Comparison of ENCODE assay signal across 20 cellular contexts in genomic region chr11:63849691-63850090, GRCh38. TPM values are rescaled to one million over a fixed set of nuclear protein-coding genes. Genes with fewer than 3 reads are reported as not detected.
DNase-seq lines count a peak whose midpoint lies in the region; ATAC-seq and TF ChIP-seq lines count a peak whose summit lies in the region.
"Had no signal": no experiment of that assay in that cellular context is flagged by ENCODE, and none has a peak within 500 bp of the region (broad histone marks: within the 10 kb centered on the region; RNA-seq: fewer than 3 reads in every experiment).

No MANE protein-coding gene starts in this region.

- no peak for TF ChIP-seq CTCF in natural killer cell (IDR thresholded peaks at IDR 0.05)
- no peak for TF ChIP-seq CTCF in type B pancreatic cell (conservative IDR thresholded peaks at IDR 0.05)

- no peaks in the 10 kb centered on the region for H3K9me3 Mint-ChIP-seq in natural killer cell
- H3K9me3 Mint-ChIP-seq in natural killer cell treated with Interleukin-12 subunit alpha and Interleukin-12 subunit beta and Interleukin-15 and Interleukin-18, amount 100 ng/mL, for 72 hours = no peaks in the 10 kb centered on the region
- H3K9me3 Mint-ChIP-seq in activated T-helper 17 cell treated with anti-CD3 and anti-CD28 coated beads, Interleukin-2, amount 50 U/mL, for 72 hours = no peaks in the 10 kb centered on the region
- no peaks in the 10 kb centered on the region for H3K9me3 Mint-ChIP-seq in memory B cell
- no peaks in the 10 kb centered on the region for H3K9me3 Mint-ChIP-seq in type B pancreatic cell
- H3K9me3 Mint-ChIP-seq: activated naive CD4-positive, alpha-beta T cell treated with anti-CD3 and anti-CD28 coated beads, Interleukin-2, amount 50 U/mL, for 72 hours; HFFc6 had no signal

- H3K27me3 Mint-ChIP-seq in natural killer cell (ENCODE audit: low read depth in 2 of 2) = no peaks in the 10 kb centered on the region
- H3K27me3 Mint-ChIP-seq in natural killer cell treated with Interleukin-12 subunit alpha and Interleukin-12 subunit beta and Interleukin-15 and Interleukin-18, amount 100 ng/mL, for 72 hours = no peaks in the 10 kb centered on the region
- no peaks in the 10 kb centered on the region for H3K27me3 Mint-ChIP-seq in activated T-helper 17 cell treated with anti-CD3 and anti-CD28 coated beads, Interleukin-2, amount 50 U/mL, for 72 hours
- no peaks in the 10 kb centered on the region for H3K27me3 Mint-ChIP-seq in memory B cell
- H3K27me3 Mint-ChIP-seq in type B pancreatic cell = no peaks in the 10 kb centered on the region

- H3K4me1 Mint-ChIP-seq in natural killer cell (peaks cover 62 to 70% of the 10 kb centered on the region in 2 donors), memory B cell (peaks cover 36% of the 10 kb centered on the region), type B pancreatic cell (ENCODE audit: unreplicated experiment) (peaks cover 30% of the 10 kb centered on the region)
- peaks cover 38 to 50% of the 10 kb centered on the region in 2 donors for H3K4me1 Mint-ChIP-seq in natural killer cell treated with Interleukin-12 subunit alpha and Interleukin-12 subunit beta and Interleukin-15 and Interleukin-18, amount 100 ng/mL, for 72 hours (ENCODE audit: low read depth in 2 of 2)
- H3K4me1 Mint-ChIP-seq in activated T-helper 17 cell treated with anti-CD3 and anti-CD28 coated beads, Interleukin-2, amount 50 U/mL, for 72 hours = peaks cover 17% of the 10 kb centered on the region

- ATAC-seq in natural killer cell (no peak), memory B cell (ENCODE audit: low read depth) (no peak), HG03135 (IDR thresholded peaks at IDR 0.05; ENCODE audit: unreplicated experiment) (no peak)
- no peak for ATAC-seq in natural killer cell treated with Interleukin-12 subunit alpha and Interleukin-12 subunit beta and Interleukin-15 and Interleukin-18, amount 100 ng/mL, for 72 hours
- no peak for ATAC-seq in activated T-helper 17 cell treated with anti-CD3 and anti-CD28 coated beads, Interleukin-2, amount 50 U/mL, for 72 hours (replicated peaks)
- ATAC-seq: activated naive CD4-positive, alpha-beta T cell treated with anti-CD3 and anti-CD28 coated beads, Interleukin-2, amount 50 U/mL, for 72 hours had no signal

- H3K4me3 Mint-ChIP-seq in natural killer cell = no peak overlapping the region
- no peak overlapping the region for H3K4me3 Mint-ChIP-seq in natural killer cell treated with Interleukin-12 subunit alpha and Interleukin-12 subunit beta and Interleukin-15 and Interleukin-18, amount 100 ng/mL, for 72 hours
- H3K4me3 Mint-ChIP-seq in activated T-helper 17 cell treated with anti-CD3 and anti-CD28 coated beads, Interleukin-2, amount 50 U/mL, for 72 hours = no peak overlapping the region
- no peak overlapping the region for H3K4me3 Mint-ChIP-seq in memory B cell
- H3K4me3 Mint-ChIP-seq in type B pancreatic cell = no peak overlapping the region
- H3K4me3 Mint-ChIP-seq: HFFc6 had no signal

- intact Hi-C loops in natural killer cell (cut with micrococcal nuclease) = no loop called here

- DNase-seq in natural killer cell = no peak
- no peak for DNase-seq in natural killer cell treated with Interleukin-12 subunit alpha and Interleukin-12 subunit beta and Interleukin-15 and Interleukin-18, amount 100 ng/mL, for 72 hours (ENCODE audit: low spot score)
- DNase-seq in memory B cell (ENCODE audit: low spot score in 2 of 2) = no peak
- DNase-seq in type B pancreatic cell (ENCODE audit: extremely low spot score, unreplicated experiment) = no peak
- no peak for DNase-seq in cerebellar nuclear complex (lab: John Stamatoyannopoulos, UW)
- DNase-seq in SK-N-DZ (ENCODE audit: low spot score) = no peak
- DNase-seq: activated CD4-positive, alpha-beta T cell treated with anti-CD3 and anti-CD28 coated beads, Interleukin-2, amount 50 U/mL, for 48 hours; Caco-2; colonic mucosa; HFFc6; NCI-H1092 treated with DMSO at 0.1 percent for 48 hours; NCI-H1930; NCI-H446 treated with DMSO at 0.1 percent for 48 hours; nucleus accumbens; SHP77; stimulated activated CD4-positive, alpha-beta T cell treated with anti-CD3 and anti-CD28 coated beads, Interleukin-2, amount 100 ng/mL, for 48 hours; stimulated activated naive CD4-positive, alpha-beta T cell had no signal

- no peaks in the 10 kb centered on the region for H3K36me3 Mint-ChIP-seq in natural killer cell
- H3K36me3 Mint-ChIP-seq in natural killer cell treated with Interleukin-12 subunit alpha and Interleukin-12 subunit beta and Interleukin-15 and Interleukin-18, amount 100 ng/mL, for 72 hours = peaks cover 13% of the 10 kb centered on the region
- peaks cover 62% of the 10 kb centered on the region for H3K36me3 Mint-ChIP-seq in activated T-helper 17 cell treated with anti-CD3 and anti-CD28 coated beads, Interleukin-2, amount 50 U/mL, for 72 hours (ENCODE audit: low read depth)
- H3K36me3 Mint-ChIP-seq in memory B cell = peaks cover 10% of the 10 kb centered on the region
- H3K36me3 Mint-ChIP-seq in type B pancreatic cell = peaks cover 9% of the 10 kb centered on the region

- peak overlapping the region; percentile 36 to 91 for H3K27ac Mint-ChIP-seq in natural killer cell
- peak overlapping the region in 1 of 2 donors; percentile 59 for H3K27ac Mint-ChIP-seq in natural killer cell treated with Interleukin-12 subunit alpha and Interleukin-12 subunit beta and Interleukin-15 and Interleukin-18, amount 100 ng/mL, for 72 hours
- H3K27ac Mint-ChIP-seq in activated T-helper 17 cell treated with anti-CD3 and anti-CD28 coated beads, Interleukin-2, amount 50 U/mL, for 72 hours = peak overlapping the region; percentile 43
- H3K27ac Mint-ChIP-seq in memory B cell = peak overlapping the region; percentile 38
- H3K27ac Mint-ChIP-seq in type B pancreatic cell = peak overlapping the region; percentile 37
- H3K27ac Mint-ChIP-seq: HFFc6 had no signal

RNA-seq across cellular contexts. Expression of gene MARK2, which starts 10.8 kb away (rescaled TPM):
- 10 to 100 TPM; 63.8 to 88.4 (median 80.2) TPM for total RNA-seq in natural killer cell
- total RNA-seq in natural killer cell treated with Interleukin-12 subunit alpha and Interleukin-12 subunit beta and Interleukin-15 and Interleukin-18, amount 100 ng/mL, for 72 hours = 10 to 100 TPM; 54.9 to 68.5 TPM
- 10 to 100 TPM; 24.1 to 35.8 TPM for total RNA-seq in activated T-helper 17 cell treated with anti-CD3 and anti-CD28 coated beads, Interleukin-2, amount 50 U/mL, for 72 hours
- total RNA-seq in type B pancreatic cell (ENCODE audit: low replicate concordance) = 52.8 and 73.5 TPM in 2 replicates
- 15.2 and 15.4 TPM in 2 replicates for polyA plus RNA-seq in SK-N-DZ (2014; cell fraction: cytosol; rRNA removed)
- 9.8 and 11.1 TPM in 2 replicates for polyA plus RNA-seq in SK-N-DZ (2014; cell fraction: nucleus; rRNA removed)

RNA-seq across cellular contexts. Expression of gene SPINDOC, which starts 36.4 kb away (rescaled TPM):
- total RNA-seq in natural killer cell (10 to 100 TPM; 15.6 to 25.3 (median 21.1) TPM), type B pancreatic cell (ENCODE audit: low replicate concordance) (33.7 and 61.6 TPM in 2 replicates)
- 10 to 100 TPM; 34.3 to 65.1 TPM for total RNA-seq in natural killer cell treated with Interleukin-12 subunit alpha and Interleukin-12 subunit beta and Interleukin-15 and Interleukin-18, amount 100 ng/mL, for 72 hours
- 10 to 100 TPM; 26.0 to 51.8 TPM for total RNA-seq in activated T-helper 17 cell treated with anti-CD3 and anti-CD28 coated beads, Interleukin-2, amount 50 U/mL, for 72 hours
- polyA plus RNA-seq in SK-N-DZ (2014; cell fraction: cytosol; rRNA removed) = 59.1 and 74.8 TPM in 2 replicates
- polyA plus RNA-seq in SK-N-DZ (2014; cell fraction: nucleus; rRNA removed) = 37.1 and 53.8 TPM in 2 replicates
